In genomic region chr15:71373917-71374316, GRCh38 we compare ENCODE assay signal across 17 cellular contexts.
DNase-seq lines count a peak whose midpoint lies in the region; ATAC-seq and TF ChIP-seq lines count a peak whose summit lies in the region.
"Had no signal": no experiment of that assay in that cellular context is flagged by ENCODE, and none has a peak within 500 bp of the region (broad histone marks: within the 10 kb centered on the region; RNA-seq: fewer than 3 reads in every experiment).

No MANE protein-coding gene starts in this region.

- peak overlapping the region; percentile 77 for H2BK5ac ChIP-seq in IMR-90 (ENCODE audit: low read depth, low read length, poor library complexity, severe bottlenecking)

- H2BK20ac ChIP-seq in IMR-90 (ENCODE audit: low read depth, low read length): peak overlapping the region; percentile 80

- peaks cover 2 to 8% of the 10 kb centered on the region in 2 experiments for H3K9me3 ChIP-seq in CD4-positive, CD25-positive, alpha-beta regulatory T cell (ENCODE audit: control insufficient read depth in 2 of 2, low read length in 2 of 2)
- H3K9me3 ChIP-seq in IMR-90 (ENCODE audit: control insufficient read depth, insufficient read depth, low read length): no peaks in the 10 kb centered on the region
- peaks cover 0 to 7% (median 0%) of the 10 kb centered on the region in 12 donors for H3K9me3 ChIP-seq in heart left ventricle
- no peaks in the 10 kb centered on the region for H3K9me3 ChIP-seq in mucosa of rectum (ENCODE audit: control insufficient read depth in 2 of 2, low read length in 2 of 2)

- no TSS peak for BruUV-seq in IMR-90 (replicated peaks; lab: Mats Ljungman, UMichigan)

- H3K4me1 ChIP-seq in CD4-positive, CD25-positive, alpha-beta regulatory T cell (ENCODE audit: control insufficient read depth, insufficient read depth, low read length, poor library complexity, severe bottlenecking): peaks cover 24% of the 10 kb centered on the region
- H3K4me1 ChIP-seq in IMR-90 (ENCODE audit: control insufficient read depth, insufficient read depth, low read length) (peaks cover 17% of the 10 kb centered on the region), heart left ventricle (peaks cover 0 to 38% (median 23%) of the 10 kb centered on the region in 12 donors), mucosa of rectum (ENCODE audit: control insufficient read depth in 2 of 2, insufficient read depth in 2 of 2, low read length in 2 of 2) (peaks cover 5 to 17% of the 10 kb centered on the region in 2 donors)

- no peak for ATAC-seq in CD4-positive, CD25-positive, alpha-beta regulatory T cell (ENCODE audit: low read depth in 2 of 2)
- ATAC-seq in IMR-90 (ENCODE audit: low read depth): 0 out of 2 replicates have a peak, but pooled peaks have one; percentile 4
- ATAC-seq in heart left ventricle: peak; percentile 66 to 73 (median 69)
- ATAC-seq in GM21367 (IDR thresholded peaks at IDR 0.05; ENCODE audit: unreplicated experiment): no peak
- ATAC-seq: CD8-positive, alpha-beta T cell; PC-3 had no signal

- WGBS in IMR-90 (ENCODE audit: extremely low coverage in 2 of 2, insufficient read length in 1 of 2), 2 experiments: no CpG with 5 or more reads among the region's 1 CpG
- WGBS in heart left ventricle, 4 donors: 86 to 95% (median 88%) methylated on average over 1 of the region's 1 CpG

- CTCF ChIA-PET in IMR-90 (lab: Yijun Ruan, JAX) (interaction anchor here (0.6 kb wide), 1 partner anchor 344 kb away, joined by 4 read pairs; no protein-coding TSS in a partner anchor), RWPE1 (lab: Yijun Ruan, JAX) (no interaction called here)

- no peak overlapping the region for H2AFZ ChIP-seq in IMR-90 (replicated peaks; ENCODE audit: low read length, poor library complexity)

- H4K5ac ChIP-seq in IMR-90 (ENCODE audit: low read depth, low read length): peak overlapping the region; percentile 98

- peak overlapping the region; percentile 86 for H3K4ac ChIP-seq in IMR-90 (ENCODE audit: low read depth, low read length)

- H2AK9ac ChIP-seq in IMR-90 (replicated peaks; ENCODE audit: low read depth, low read length, poor library complexity): no peak overlapping the region

- dilution Hi-C loops in IMR-90 (cut with HindIII; ENCODE audit: low sequenced_read_pairs, unreplicated experiment): no loop called here

- H3K27me3 ChIP-seq in CD4-positive, CD25-positive, alpha-beta regulatory T cell (ENCODE audit: control insufficient read depth, insufficient read depth, low read length): no peaks in the 10 kb centered on the region
- H3K27me3 ChIP-seq in IMR-90 (ENCODE audit: control insufficient read depth, insufficient read depth, low read length): no peaks in the 10 kb centered on the region
- no peaks in the 10 kb centered on the region for H3K27me3 ChIP-seq in heart left ventricle
- no peaks in the 10 kb centered on the region for H3K27me3 ChIP-seq in mucosa of rectum (ENCODE audit: control insufficient read depth in 2 of 2, insufficient read depth in 2 of 2, low read length in 2 of 2)

- H2BK15ac ChIP-seq in IMR-90 (ENCODE audit: low read depth, low read length): peak overlapping the region; percentile 69; the same call in 2 of the 3 replicates

- H3K4me2 ChIP-seq in IMR-90 (ENCODE audit: low read depth, low read length): 0 out of 2 replicates have a peak overlapping the region, but pooled peaks have one; percentile 17

- peak overlapping the region; percentile 36 for H3K27ac ChIP-seq in CD4-positive, CD25-positive, alpha-beta regulatory T cell (ENCODE audit: insufficient read depth, low read length, poor library complexity, severe bottlenecking)
- peak overlapping the region; percentile 75; the same call in 1 of the 2 replicates for H3K27ac ChIP-seq in IMR-90 (ENCODE audit: insufficient read depth, low read length)
- peak overlapping the region in 10 of 12 donors; percentile 11 to 75 (median 47) for H3K27ac ChIP-seq in heart left ventricle
- H3K27ac ChIP-seq in mucosa of rectum (ENCODE audit: low read depth in 2 of 2, low read length in 2 of 2): peak overlapping the region; percentile 48 to 49
- no peak overlapping the region for H3K27ac ChIP-seq in RWPE1

- peak overlapping the region; percentile 97 for H3K18ac ChIP-seq in IMR-90 (ENCODE audit: low read depth, low read length)

- TF ChIP-seq POLR2A in IMR-90 (IDR thresholded peaks at IDR 0.05; ENCODE audit: low read depth, low read length) (no peak), heart left ventricle (IDR thresholded peaks at IDR 0.05) (no peak)

- peak overlapping the region; percentile 58 for H3K56ac ChIP-seq in IMR-90 (ENCODE audit: extremely low read depth, insufficient read depth, low read length)

- peak overlapping the region in 2 of 4 donors; percentile 45 to 77 for H3K4me3 Mint-ChIP-seq in CD4-positive, CD25-positive, alpha-beta regulatory T cell
- H3K4me3 Mint-ChIP-seq: CD8-positive, alpha-beta T cell had no signal

- peaks cover 13 to 58% (median 35%) of the 10 kb centered on the region in 4 donors for H3K4me1 Mint-ChIP-seq in CD4-positive, CD25-positive, alpha-beta regulatory T cell

- peak overlapping the region; percentile 19; the same call in 1 of the 2 replicates for H3K9ac ChIP-seq in IMR-90 (ENCODE audit: low read depth, low read length)
- no peak overlapping the region for H3K9ac ChIP-seq in mucosa of rectum (ENCODE audit: low read depth in 1 of 2, low read length in 2 of 2)

- H3K14ac ChIP-seq in IMR-90 (replicated peaks; ENCODE audit: low read depth, low read length): peak overlapping the region; percentile 90

- H4K91ac ChIP-seq in IMR-90 (ENCODE audit: insufficient read depth, low read depth, low read length): peak overlapping the region; percentile 84

- H3K36me3 ChIP-seq in CD4-positive, CD25-positive, alpha-beta regulatory T cell (ENCODE audit: control insufficient read depth, insufficient read depth, low read length): no peaks in the 10 kb centered on the region
- H3K36me3 ChIP-seq in IMR-90 (ENCODE audit: control insufficient read depth, insufficient read depth, low read length) (no peaks in the 10 kb centered on the region), heart left ventricle (no peaks in the 10 kb centered on the region), mucosa of rectum (ENCODE audit: control insufficient read depth in 2 of 2, insufficient read depth in 2 of 2, low read length in 2 of 2) (no peaks in the 10 kb centered on the region)

- in situ Hi-C loops in IMR-90 (cut with MboI; ENCODE audit: low sequenced_read_pairs): no loop called here
- in situ Hi-C loops in GM13977 (cut with MboI; ENCODE audit: low pct_unique_long_range_greater_than_20kb, low sequenced_read_pairs, unreplicated experiment): no loop called here

- peaks cover 0 to 40% (median 14%) of the 10 kb centered on the region in 7 donors for H3K9me3 Mint-ChIP-seq in CD4-positive, CD25-positive, alpha-beta regulatory T cell

- peak overlapping the region; percentile 72; the same call in 1 of the 2 replicates for H2AK5ac ChIP-seq in IMR-90 (ENCODE audit: low read depth, low read length)

- TF ChIP-seq RAD21 in IMR-90 (IDR thresholded peaks at IDR 0.05; ENCODE audit: low read length): no peak

- peaks cover 3 to 34% of the 10 kb centered on the region in 2 experiments; a peak in 3 of 4 replicates for H3K79me1 ChIP-seq in IMR-90 (ENCODE audit: low read depth in 1 of 2, low read length in 2 of 2)

- peaks cover 32% of the 10 kb centered on the region for H3K9me1 ChIP-seq in IMR-90 (ENCODE audit: insufficient read depth, low read length)

- H3K23ac ChIP-seq in IMR-90 (ENCODE audit: low read depth, low read length): peak overlapping the region; percentile 54

- peak overlapping the region; percentile 89 for H2BK120ac ChIP-seq in IMR-90 (ENCODE audit: low read depth, low read length)

- H3K36me3 Mint-ChIP-seq in CD4-positive, CD25-positive, alpha-beta regulatory T cell: peaks cover 8% of the 10 kb centered on the region

- peak overlapping the region; percentile 70 to 81 for H4K8ac ChIP-seq in IMR-90 (ENCODE audit: low read depth in 2 of 2, low read length in 2 of 2)

- no peak for DNase-seq in CD4-positive, CD25-positive, alpha-beta regulatory T cell
- DNase-seq in IMR-90 (no peak), heart left ventricle (no peak), RWPE1 (ENCODE audit: low spot score) (no peak), GM13977 (ENCODE audit: low spot score) (no peak), putamen (ENCODE audit: low spot score) (no peak)
- DNase-seq: AML-193; CD8-positive, alpha-beta T cell; DND-41; GF-D8; KBM-7; NCI-H1048; NCI-H146; PC-3; SHP77 treated with DMSO at 0.1 percent for 48 hours had no signal

- H3K4me3 ChIP-seq in CD4-positive, CD25-positive, alpha-beta regulatory T cell (ENCODE audit: low read depth, low read length): peak overlapping the region; percentile 28
- H3K4me3 ChIP-seq in IMR-90 (ENCODE audit: insufficient read depth, low read depth, low read length): no peak overlapping the region
- no peak overlapping the region for H3K4me3 ChIP-seq in heart left ventricle
- no peak overlapping the region for H3K4me3 ChIP-seq in mucosa of rectum (ENCODE audit: low read length in 2 of 2)

- H4K20me1 ChIP-seq in IMR-90 (ENCODE audit: insufficient read depth, low read length): no peaks in the 10 kb centered on the region

- H3K27me3 Mint-ChIP-seq in CD4-positive, CD25-positive, alpha-beta regulatory T cell: peaks cover 5% of the 10 kb centered on the region

- intact Hi-C loops in IMR-90 (cut with micrococcal nuclease) (no loop called here), heart left ventricle (cut with DNase I) (no loop called here)

- TF ChIP-seq CTCF in IMR-90 (conservative IDR thresholded peaks at IDR 0.05; ENCODE audit: low read depth, low read length) (no peak), heart left ventricle (IDR thresholded peaks at IDR 0.05) (no peak), RWPE1 (conservative IDR thresholded peaks at IDR 0.05; ENCODE audit: low read depth) (no peak), GM13977 (IDR thresholded peaks at IDR 0.05; ENCODE audit: extremely low read depth, insufficient read depth, missing control alignments) (no peak)

- H3K27ac Mint-ChIP-seq in CD4-positive, CD25-positive, alpha-beta regulatory T cell: peak overlapping the region; percentile 45 to 80 (median 69)

- POLR2A ChIA-PET in IMR-90 (lab: Charles Lee; ENCODE audit: unreplicated experiment): no interaction called here
- POLR2A ChIA-PET in RWPE1 (lab: Yijun Ruan, JAX; ENCODE audit: low non-redundant PET): no interaction called here

TF ChIP-seq in IMR-90, 13 proteins besides CTCF, POLR2A, EP300 and RAD21:
- TF ChIP-seq CHD1 (IDR thresholded peaks at IDR 0.05; ENCODE audit: low read depth, low read length): no peak
- TF ChIP-seq, protein P1, sequence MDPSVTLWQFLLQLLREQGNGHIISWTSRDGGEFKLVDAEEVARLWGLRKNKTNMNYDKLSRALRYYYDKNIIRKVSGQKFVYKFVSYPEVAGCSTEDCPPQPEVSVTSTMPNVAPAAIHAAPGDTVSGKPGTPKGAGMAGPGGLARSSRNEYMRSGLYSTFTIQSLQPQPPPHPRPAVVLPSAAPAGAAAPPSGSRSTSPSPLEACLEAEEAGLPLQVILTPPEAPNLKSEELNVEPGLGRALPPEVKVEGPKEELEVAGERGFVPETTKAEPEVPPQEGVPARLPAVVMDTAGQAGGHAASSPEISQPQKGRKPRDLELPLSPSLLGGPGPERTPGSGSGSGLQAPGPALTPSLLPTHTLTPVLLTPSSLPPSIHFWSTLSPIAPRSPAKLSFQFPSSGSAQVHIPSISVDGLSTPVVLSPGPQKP (IDR thresholded peaks at IDR 0.05; ENCODE audit: borderline replicate concordance, low read depth, low read length): no peak

Comparison
In these comparisons a context has a peak if more than half of its experiments do, and no peak if none do; other contexts are left out.
1. ATAC-seq: peak in IMR-90 (single experiment) and heart left ventricle (4 of 4); none in CD4-positive, CD25-positive, alpha-beta regulatory T cell (0 of 2) and GM21367 (single experiment).